In genomic region chr16:87053016-87053982, GRCh38 we compare ENCODE assay signal across 1 cellular context.
A peak's percentile ranks its signal among the peaks of the same experiment; 100 is the strongest.
TF ChIP-seq lines count a peak whose summit lies in the region.

No MANE protein-coding gene starts in this region.

TF ChIP-seq in K562, 482 proteins besides CTCF, POLR2A, EP300 and RAD21 (continued from another document and continues in another):
- TF ChIP-seq GATAD2B (IDR thresholded peaks at IDR 0.05; ENCODE audit: borderline replicate concordance) (0 out of 2 replicates have a peak, but pooled peaks have one; percentile 27), MAFF (IDR thresholded peaks at IDR 0.05; ENCODE audit: low read length) (peak; percentile 72; the same call in 1 of the 2 replicates), ZMIZ1 (IDR thresholded peaks at IDR 0.05; ENCODE audit: low read depth in 2 of 2, low read length in 2 of 2) (peak in 1 of 2 experiments; percentile 67; a peak in 1 of 4 replicates), RBM39 (optimal IDR thresholded peaks at IDR 0.05; ENCODE audit: low read depth, low read length) (no peak), ZNF740 (CRISPR knock-in tag; IDR thresholded peaks at IDR 0.05) (peak; percentile 84), ZNF740 (tag; IDR thresholded peaks at IDR 0.05) (peak in 1 of 2 experiments; percentile 95; a peak in 2 of 4 replicates), E2F6 (IDR thresholded peaks at IDR 0.05; ENCODE audit: borderline replicate concordance in 1 of 2, extremely low read depth in 1 of 2, insufficient read depth in 1 of 2, insufficient read length in 1 of 2, low read depth in 1 of 2, low read length in 1 of 2, poor library complexity in 1 of 2, severe bottlenecking in 1 of 2) (peak in 1 of 2 experiments; percentile 16), ZNF511 (CRISPR knock-in tag; IDR thresholded peaks at IDR 0.05) (no peak), ZNF668 (CRISPR knock-in tag; IDR thresholded peaks at IDR 0.05) (no peak), CXXC5 (CRISPR knock-in tag; IDR thresholded peaks at IDR 0.05) (peak; percentile 91), CREM (IDR thresholded peaks at IDR 0.05; ENCODE audit: low read depth) (peak; percentile 65; the same call in 1 of the 2 replicates), PML (IDR thresholded peaks at IDR 0.05; ENCODE audit: low read length) (0 out of 2 replicates have a peak, but pooled peaks have one; percentile 40), NRF1 (conservative IDR thresholded peaks at IDR 0.05 in 1 of 2, IDR thresholded peaks at IDR 0.05 in 1 of 2) (peak; percentile 55 to 63), ZBTB1 (CRISPR knock-in tag; IDR thresholded peaks at IDR 0.05; ENCODE audit: borderline replicate concordance, low read depth) (no peak), DPF2 (IDR thresholded peaks at IDR 0.05) (peak; percentile 98), ZBTB11 (CRISPR knock-in tag; IDR thresholded peaks at IDR 0.05) (peak in 2 of 3 experiments; percentile 33 to 49; a peak in 2 of 6 replicates), ETS1 (conservative IDR thresholded peaks at IDR 0.05; ENCODE audit: control insufficient read depth, low read depth, low read length) (0 out of 2 replicates have a peak, but pooled peaks have one; percentile 33), ZNF785 (CRISPR knock-in tag; IDR thresholded peaks at IDR 0.05) (no peak), CBFA2T2 (conservative IDR thresholded peaks at IDR 0.05) (peak; percentile 79), ATF1 (CRISPR knock-in tag; IDR thresholded peaks at IDR 0.05) (no peak), ATF1 (tag; IDR thresholded peaks at IDR 0.05) (peak; percentile 33; the same call in 1 of the 2 replicates), ZNF316 (IDR thresholded peaks at IDR 0.05) (peak; percentile 98), MTA3 (IDR thresholded peaks at IDR 0.05; ENCODE audit: borderline replicate concordance) (peak; percentile 71; the same call in 1 of the 2 replicates), ATF2 (CRISPR knock-in tag; IDR thresholded peaks at IDR 0.05) (no peak), POLR2G (IDR thresholded peaks at IDR 0.05; ENCODE audit: low read depth, low read length) (peak; percentile 60; the same call in 1 of the 2 replicates), NFIC (IDR thresholded peaks at IDR 0.05) (peak; percentile 54), ZNF551 (CRISPR knock-in tag; IDR thresholded peaks at IDR 0.05) (no peak), NFE2 (IDR thresholded peaks at IDR 0.05; ENCODE audit: low read depth) (peak; percentile 98), CBX1 (IDR thresholded peaks at IDR 0.05; ENCODE audit: low read depth) (peak; percentile 58; the same call in 1 of the 2 replicates), CTBP1 (IDR thresholded peaks at IDR 0.05; ENCODE audit: borderline replicate concordance) (peak; percentile 89), MYC (IDR thresholded peaks at IDR 0.05; ENCODE audit: low read depth, low read length) (0 out of 2 replicates have a peak, but pooled peaks have one; percentile 30), MYC (CRISPR knock-in tag; IDR thresholded peaks at IDR 0.05; ENCODE audit: borderline replicate concordance, low read depth) (no peak), CCNT2 (IDR thresholded peaks at IDR 0.05; ENCODE audit: borderline replicate concordance, extremely low read depth, insufficient read length, low read depth, low read length) (peak; percentile 92), EP400 (IDR thresholded peaks at IDR 0.05) (peak; percentile 36; the same call in 1 of the 2 replicates), SMARCC2 (IDR thresholded peaks at IDR 0.05; ENCODE audit: low read depth) (peak; percentile 86), MITF (IDR thresholded peaks at IDR 0.05) (peak; percentile 50; the same call in 1 of the 2 replicates), PRDM10 (IDR thresholded peaks at IDR 0.05; ENCODE audit: partially characterized antibody) (peak; percentile 41), POLR3A (IDR thresholded peaks at IDR 0.05; ENCODE audit: borderline replicate concordance, extremely low read depth, insufficient read depth, insufficient read length) (no peak), CBX3 (IDR thresholded peaks at IDR 0.05; ENCODE audit: borderline replicate concordance in 1 of 2, low read length in 2 of 2) (peak in 1 of 2 experiments; percentile 28; a peak in 1 of 3 replicates), RCOR1 (IDR thresholded peaks at IDR 0.05; ENCODE audit: borderline replicate concordance in 1 of 2, low read depth in 2 of 2, low read length in 2 of 2) (peak in 1 of 2 experiments; percentile 95; a peak in 2 of 4 replicates), ATF7 (IDR thresholded peaks at IDR 0.05) (peak; percentile 40; the same call in 1 of the 2 replicates), MTA1 (IDR thresholded peaks at IDR 0.05; ENCODE audit: borderline replicate concordance) (peak; percentile 31; the same call in 1 of the 2 replicates), LEF1 (IDR thresholded peaks at IDR 0.05) (0 out of 2 replicates have a peak, but pooled peaks have one; percentile 37), KLF16 (IDR thresholded peaks at IDR 0.05) (peak; percentile 79; the same call in 1 of the 2 replicates), MEF2D (tag; conservative IDR thresholded peaks at IDR 0.05; ENCODE audit: low read depth) (no peak), ZNF212 (CRISPR knock-in tag; IDR thresholded peaks at IDR 0.05) (no peak), TEAD1 (CRISPR knock-in tag; IDR thresholded peaks at IDR 0.05) (0 out of 4 replicates have a peak, but pooled peaks of 1 of the 2 experiments have one; percentile 23), HDAC2 (IDR thresholded peaks at IDR 0.05) (peak; percentile 74; the same call in 1 of the 2 replicates), SMARCE1 (IDR thresholded peaks at IDR 0.05) (peak; percentile 95), ZNF3 (CRISPR knock-in tag; IDR thresholded peaks at IDR 0.05) (no peak)
